ENCODE assay signal across 17 cellular contexts in genomic region chr11:2311456-2312201, GRCh38. TPM values are rescaled to one million over a fixed set of nuclear protein-coding genes. Genes with fewer than 3 reads are reported as not detected.
DNase-seq lines count a peak whose midpoint lies in the region; ATAC-seq and TF ChIP-seq lines count a peak whose summit lies in the region.
"Had no signal": no experiment of that assay in that cellular context is flagged by ENCODE, and none has a peak within 500 bp of the region (broad histone marks: within the 10 kb centered on the region; RNA-seq: fewer than 3 reads in every experiment).

No MANE protein-coding gene starts in this region.

- H3K4me1 ChIP-seq in ascending aorta (peaks cover 12 to 25% of the 10 kb centered on the region in 2 donors), upper lobe of left lung (peaks cover 27 to 51% (median 29%) of the 10 kb centered on the region in 4 donors)

- H3K27ac ChIP-seq in ascending aorta: peak overlapping the region; percentile 52 to 62
- peak overlapping the region in 3 of 4 donors; percentile 17 to 65 (median 54) for H3K27ac ChIP-seq in upper lobe of left lung
- H3K27ac ChIP-seq: ovary had no signal

- H3K36me3 ChIP-seq in ascending aorta (no peaks in the 10 kb centered on the region), upper lobe of left lung (no peaks in the 10 kb centered on the region)
- H3K36me3 ChIP-seq: ovary had no signal

- H3K27me3 Mint-ChIP-seq in activated naive CD4-positive, alpha-beta T cell treated with anti-CD3 and anti-CD28 coated beads, Interleukin-2, amount 10 ng/mL, durations not matched to agents 7 days and 5 days: peaks cover 4% of the 10 kb centered on the region
- no peaks in the 10 kb centered on the region for H3K27me3 Mint-ChIP-seq in mesothelial cell of epicardium (ENCODE audit: low read depth)

- no peak for TF ChIP-seq POLR2A in upper lobe of left lung (IDR thresholded peaks at IDR 0.05)

- TF ChIP-seq CTCF in ascending aorta (IDR thresholded peaks at IDR 0.05) (no peak), mesothelial cell of epicardium (IDR thresholded peaks at IDR 0.05; ENCODE audit: unreplicated experiment) (no peak), upper lobe of left lung (IDR thresholded peaks at IDR 0.05) (no peak)

- H3K4me1 Mint-ChIP-seq in activated naive CD4-positive, alpha-beta T cell treated with anti-CD3 and anti-CD28 coated beads, Interleukin-2, amount 10 ng/mL, durations not matched to agents 7 days and 5 days: peaks cover 7% of the 10 kb centered on the region
- peaks cover 21% of the 10 kb centered on the region for H3K4me1 Mint-ChIP-seq in mesothelial cell of epicardium

- H3K4me3 ChIP-seq in ascending aorta (no peak overlapping the region), upper lobe of left lung (no peak overlapping the region)
- H3K4me3 ChIP-seq: ovary had no signal

- no peak overlapping the region for H3K4me3 Mint-ChIP-seq in activated naive CD4-positive, alpha-beta T cell treated with anti-CD3 and anti-CD28 coated beads, Interleukin-2, amount 10 ng/mL, durations not matched to agents 7 days and 5 days
- no peak overlapping the region for H3K4me3 Mint-ChIP-seq in mesothelial cell of epicardium
- H3K4me3 Mint-ChIP-seq: endodermal cell had no signal

- no peaks in the 10 kb centered on the region for H3K9me3 ChIP-seq in ascending aorta
- no peaks in the 10 kb centered on the region for H3K9me3 ChIP-seq in upper lobe of left lung
- H3K9me3 ChIP-seq: ovary had no signal

- 81 to 97% methylated on average over 5 to 17 of the region's 18 CpGs for WGBS in upper lobe of left lung, 2 donors

- no peaks in the 10 kb centered on the region for H3K9me3 Mint-ChIP-seq in activated naive CD4-positive, alpha-beta T cell treated with anti-CD3 and anti-CD28 coated beads, Interleukin-2, amount 10 ng/mL, durations not matched to agents 7 days and 5 days
- no peaks in the 10 kb centered on the region for H3K9me3 Mint-ChIP-seq in mesothelial cell of epicardium
- H3K9me3 Mint-ChIP-seq: endodermal cell had no signal

- TF ChIP-seq EP300 in upper lobe of left lung (IDR thresholded peaks at IDR 0.05): no peak

- no peak for ATAC-seq in upper lobe of left lung (ENCODE audit: low FRiP score in 2 of 2)
- ATAC-seq in GM18868 (IDR thresholded peaks at IDR 0.05; ENCODE audit: unreplicated experiment): no peak

- CTCF ChIA-PET in activated naive CD4-positive, alpha-beta T cell treated with anti-CD3 and anti-CD28 coated beads, Interleukin-2, amount 10 ng/mL, durations not matched to agents 7 days and 5 days (lab: Charles Lee): interaction anchor here (1.0 kb wide), 1 partner anchor 221 kb away, joined by 3 read pairs; no protein-coding TSS in a partner anchor

- H3K27me3 ChIP-seq in ascending aorta: no peaks in the 10 kb centered on the region
- H3K27me3 ChIP-seq in upper lobe of left lung: no peaks in the 10 kb centered on the region
- H3K27me3 ChIP-seq: ovary had no signal

- no peak overlapping the region for H3K27ac Mint-ChIP-seq in activated naive CD4-positive, alpha-beta T cell treated with anti-CD3 and anti-CD28 coated beads, Interleukin-2, amount 10 ng/mL, durations not matched to agents 7 days and 5 days
- H3K27ac Mint-ChIP-seq in mesothelial cell of epicardium: peak overlapping the region; percentile 85
- H3K27ac Mint-ChIP-seq: endodermal cell had no signal

- H3K36me3 Mint-ChIP-seq in activated naive CD4-positive, alpha-beta T cell treated with anti-CD3 and anti-CD28 coated beads, Interleukin-2, amount 10 ng/mL, durations not matched to agents 7 days and 5 days: peaks cover 1% of the 10 kb centered on the region
- H3K36me3 Mint-ChIP-seq in mesothelial cell of epicardium: no peaks in the 10 kb centered on the region

- intact Hi-C loops in ascending aorta (cut with DNase I): no loop called here

- DNase-seq in activated naive CD4-positive, alpha-beta T cell treated with anti-CD3 and anti-CD28 coated beads, Interleukin-2, amount 10 ng/mL, durations not matched to agents 7 days and 5 days: peak; percentile 8
- no peak for DNase-seq in activated naive CD4-positive, alpha-beta T cell treated with anti-CD3 and anti-CD28 coated beads, Interleukin-2, amount 50 U/mL, for 16 hours
- DNase-seq in ascending aorta (ENCODE audit: low spot score in 2 of 2): peak in 1 of 2 donors; percentile 55
- DNase-seq in mesothelial cell of epicardium (ENCODE audit: low spot score in 2 of 2, unreplicated experiment in 2 of 2): no peak
- peak in 1 of 2 donors; percentile 67 for DNase-seq in upper lobe of left lung
- no peak for DNase-seq in ecto neural progenitor cell (ENCODE audit: low spot score)
- no peak for DNase-seq in NOMO-1 treated with DMSO at 0.1 percent for 48 hours (lab: John Stamatoyannopoulos, UW; ENCODE audit: unreplicated experiment)
- DNase-seq: activated CD4-positive, CD25-positive, alpha-beta regulatory T cell; activated naive CD4-positive, alpha-beta T cell treated with Interleukin-2 at 50 U/mL for 16 hours; COR-L47; endodermal cell; GDM1; midbrain; NCI-H1436; NCI-H510A had no signal

RNA-seq across cellular contexts. Expression of gene TSPAN32, which starts 9.8 kb away (rescaled TPM):
- total RNA-seq in ascending aorta: 1.9 TPM
- 0.94 to 1.8 TPM (median 1.2 TPM) in 3 replicates for total RNA-seq in mesothelial cell of epicardium
- total RNA-seq in upper lobe of left lung: 10 to 100 TPM in 2 of 6 donors, 1 to 10 TPM in 4; 3.1 to 16.4 (median 6.8) TPM
- total RNA-seq: endodermal cell had no signal

RNA-seq across cellular contexts. Expression of gene C11orf21, which starts 9.9 kb away (rescaled TPM):
- not detected for total RNA-seq in ascending aorta
- total RNA-seq in mesothelial cell of epicardium: 0.25 to 0.29 TPM (median 0.27 TPM) in 3 replicates
- 10 to 100 TPM in 2 of 6 donors, 1 to 10 TPM in 4; 2.3 to 20.3 (median 9.5) TPM for total RNA-seq in upper lobe of left lung

RNA-seq across cellular contexts. Expression of gene ASCL2, which starts 41.2 kb away (rescaled TPM):
- not detected for total RNA-seq in ascending aorta
- 0.36 to 0.58 TPM (median 0.49 TPM) in 3 replicates for total RNA-seq in mesothelial cell of epicardium
- total RNA-seq in upper lobe of left lung: 1 to 10 TPM in 4 of 6 donors, not detected in 2; 1.4 to 3.4 (median 1.9) TPM
- total RNA-seq: endodermal cell had no signal
